ENCODE assay signal across 8 cellular contexts in the genomic region with DNA sequence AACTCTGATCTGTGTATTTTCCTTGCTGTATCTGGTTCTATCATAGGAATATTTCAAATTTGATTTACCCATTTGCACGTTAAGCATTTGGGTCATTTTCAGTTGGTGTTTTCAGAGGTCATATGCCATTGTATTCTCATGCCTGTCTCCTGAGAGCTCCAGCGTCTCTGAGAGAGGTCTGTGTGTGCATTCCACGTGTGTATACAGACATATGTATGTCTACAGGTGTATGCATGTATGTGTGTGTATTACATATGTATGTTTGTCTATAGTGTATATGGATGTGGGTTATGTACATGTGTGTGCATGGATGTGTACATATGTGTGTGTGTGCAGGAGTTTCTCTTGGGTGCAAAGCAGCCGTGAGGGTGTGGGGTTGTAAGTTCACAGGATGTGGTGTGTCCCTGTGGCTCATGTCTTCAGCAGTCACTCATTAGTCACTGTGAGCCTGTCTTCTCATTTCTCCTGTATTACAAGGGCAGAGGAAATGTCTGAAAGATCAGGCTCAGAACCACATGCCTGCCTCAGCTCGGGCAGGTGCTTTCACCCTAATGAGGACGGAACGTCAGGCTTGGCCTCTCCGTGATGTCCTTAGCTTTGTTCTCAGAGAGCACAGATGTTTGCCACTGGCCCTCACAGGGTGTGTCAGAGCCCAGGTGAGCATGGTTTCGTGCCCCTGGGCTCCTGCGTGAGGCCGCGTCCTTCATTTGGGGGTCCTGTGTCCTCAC.
DNase-seq lines count a peak whose midpoint lies in the region; ATAC-seq and TF ChIP-seq lines count a peak whose summit lies in the region.

No MANE protein-coding gene starts in this region.

- TF ChIP-seq POLR2A in GM18505 (IDR thresholded peaks at IDR 0.05; ENCODE audit: borderline replicate concordance, extremely low read depth, insufficient read depth, insufficient read length) = no peak

- DNase-seq in activated CD4-positive, alpha-beta T cell treated with anti-CD3 and anti-CD28 coated beads, Interleukin-2, amount 50 U/mL, for 4 hours = peak; percentile 6 to 10
- DNase-seq in glomerular visceral epithelial cell (ENCODE audit: extremely low spot score) (peak; percentile 54), SHP77 treated with DMSO at 0.1 percent for 48 hours (lab: John Stamatoyannopoulos, UW) (no peak), epidermal melanocyte (ENCODE audit: insufficient read length, low spot score) (no peak)
- DNase-seq in stimulated activated naive CD8-positive, alpha-beta T cell treated with anti-CD3 and anti-CD28 coated beads, Interleukin-15, Interleukin-2, amounts not matched to agents 100 U/mL and 50 U/mL, for 24 hours = peak; percentile 42

- ATAC-seq in GM18505 (IDR thresholded peaks at IDR 0.05; ENCODE audit: unreplicated experiment) (peak; percentile 72), HG03139 (IDR thresholded peaks at IDR 0.05; ENCODE audit: unreplicated experiment) (peak; percentile 84), GM19035 (IDR thresholded peaks at IDR 0.05; ENCODE audit: unreplicated experiment) (no peak)
- peak; percentile 90 for ATAC-seq in stimulated activated naive CD8-positive, alpha-beta T cell treated with anti-CD3 and anti-CD28 coated beads, Interleukin-15, Interleukin-2, amounts not matched to agents 100 U/mL and 50 U/mL, for 24 hours

Comparison
In these comparisons a context has a peak if more than half of its experiments do, and no peak if none do; other contexts are left out.
1. DNase-seq: peak in activated CD4-positive, alpha-beta T cell treated with anti-CD3 and anti-CD28 coated beads, Interleukin-2, amount 50 U/mL, for 4 hours (2 of 2), glomerular visceral epithelial cell (single experiment) and stimulated activated naive CD8-positive, alpha-beta T cell treated with anti-CD3 and anti-CD28 coated beads, Interleukin-15, Interleukin-2, amounts not matched to agents 100 U/mL and 50 U/mL, for 24 hours (single experiment); none in SHP77 treated with DMSO at 0.1 percent for 48 hours (single experiment) and epidermal melanocyte (single experiment).